19 cellular contexts compared by ENCODE assay signal in the genomic region with DNA sequence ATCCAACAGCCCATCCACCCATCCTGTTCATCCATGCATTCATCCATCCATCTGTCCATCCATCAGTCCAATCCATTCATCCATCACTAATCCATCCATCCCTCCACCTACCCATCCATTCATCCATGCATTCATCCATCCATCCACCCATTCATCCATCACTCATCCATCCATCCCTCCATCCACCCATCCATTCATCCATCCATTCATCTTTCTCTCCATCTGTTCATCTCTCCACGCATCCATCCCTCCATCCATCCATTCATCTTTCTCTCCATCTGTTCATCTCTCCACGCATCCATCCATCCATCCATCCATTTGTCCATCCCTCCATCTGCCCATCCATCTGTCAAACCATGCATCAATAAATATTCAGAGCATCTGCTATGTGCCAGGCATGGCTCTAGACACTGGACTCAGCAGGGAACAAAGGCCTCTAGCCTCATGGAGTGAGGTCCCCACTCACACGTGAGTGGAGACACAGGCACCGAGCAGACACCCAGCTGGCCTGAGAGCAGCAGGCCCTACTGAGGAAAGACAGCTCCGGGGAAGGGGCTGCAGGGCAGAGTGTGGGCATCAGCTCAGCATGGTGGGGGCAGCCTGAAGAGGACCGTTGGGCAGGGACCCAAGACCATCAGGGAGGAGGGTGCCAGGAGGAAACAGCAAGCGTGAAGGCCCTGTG. TPM values are rescaled to one million over a fixed set of nuclear protein-coding genes. Genes with fewer than 3 reads are reported as not detected.
"Had no signal": no experiment of that assay in that cellular context is flagged by ENCODE, and none has a peak within 500 bp of the region (broad histone marks: within the 10 kb centered on the region; RNA-seq: fewer than 3 reads in every experiment).

No MANE protein-coding gene starts in this region.

- H3K9me3 ChIP-seq: SJSA1, tibial nerve had no signal

- H3K36me3 Mint-ChIP-seq: activated CD4-positive, alpha-beta memory T cell treated with anti-CD3 and anti-CD28 coated beads for 36 hours; activated naive CD8-positive, alpha-beta T cell treated with anti-CD3 and anti-CD28 coated beads, Interleukin-2, amount 10 ng/mL, durations not matched to agents 7 days and 5 days; brain; naive B cell; stimulated activated naive B cell treated with anti-CD40 and anti-IgM and Interleukin-4, amounts not matched to agents 10 μg/mL and 1 μg/mL and 100 μg/mL, for 72 hours had no signal

- H3K27ac Mint-ChIP-seq: activated CD4-positive, alpha-beta memory T cell treated with anti-CD3 and anti-CD28 coated beads for 36 hours; activated naive CD8-positive, alpha-beta T cell treated with anti-CD3 and anti-CD28 coated beads, Interleukin-2, amount 10 ng/mL, durations not matched to agents 7 days and 5 days; dendritic cell treated with granulocyte-macrophage colony-stimulating factor and Interleukin-4, amounts not matched to agents 40 ng/mL and 50 ng/mL, for 4 days; stimulated activated naive B cell treated with anti-CD40 and anti-IgM and Interleukin-4, amounts not matched to agents 10 μg/mL and 1 μg/mL and 100 μg/mL, for 72 hours had no signal

- H3K4me3 ChIP-seq: SJSA1, skin epidermis, tibial nerve had no signal

- H3K27ac ChIP-seq: foreskin keratinocyte, SJSA1, skin epidermis, tibial nerve had no signal

- H3K27me3 ChIP-seq: foreskin keratinocyte, SJSA1, tibial nerve had no signal

- DNase-seq: activated CD4-positive, alpha-beta memory T cell treated with anti-CD3 and anti-CD28 coated beads for 36 hours; activated naive CD8-positive, alpha-beta T cell treated with anti-CD3 and anti-CD28 coated beads, Interleukin-2, amount 10 ng/mL, durations not matched to agents 7 days and 5 days; activated T-cell treated with anti-CD3 and anti-CD28 coated beads, Interleukin-2, amount 50 U/mL, for 4 hours; effector memory CD4-positive, alpha-beta T cell; foreskin keratinocyte; left colon; naive B cell; stimulated activated CD4-positive, alpha-beta T cell treated with anti-CD3 and anti-CD28 coated beads, Interleukin-15, amount 100 ng/mL, for 24 hours; stimulated activated CD4-positive, alpha-beta T cell treated with anti-CD3 and anti-CD28 coated beads, Interleukin-4, amount 100 ng/mL, for 1 hour; stimulated activated naive B cell treated with anti-CD40 and anti-IgM and Interleukin-4, amounts not matched to agents 10 μg/mL and 1 μg/mL and 100 μg/mL, for 72 hours; substantia nigra had no signal

- H3K4me3 Mint-ChIP-seq: activated CD4-positive, alpha-beta memory T cell treated with anti-CD3 and anti-CD28 coated beads for 36 hours; activated naive CD8-positive, alpha-beta T cell treated with anti-CD3 and anti-CD28 coated beads, Interleukin-2, amount 10 ng/mL, durations not matched to agents 7 days and 5 days; activated T-cell treated with anti-CD3 and anti-CD28 coated beads, Interleukin-2, amount 50 U/mL, for 4 hours; brain; dendritic cell treated with granulocyte-macrophage colony-stimulating factor and Interleukin-4, amounts not matched to agents 40 ng/mL and 50 ng/mL, for 4 days; stimulated activated naive B cell treated with anti-CD40 and anti-IgM and Interleukin-4, amounts not matched to agents 10 μg/mL and 1 μg/mL and 100 μg/mL, for 72 hours had no signal

- H3K4me1 ChIP-seq: foreskin keratinocyte, SJSA1, tibial nerve had no signal

- H3K36me3 ChIP-seq: SJSA1, tibial nerve had no signal

- ATAC-seq: activated T-cell treated with anti-CD3 and anti-CD28 coated beads, Interleukin-2, amount 50 U/mL, for 4 hours; foreskin keratinocyte; left colon; stimulated activated naive B cell treated with anti-CD40 and anti-IgM and Interleukin-4, amounts not matched to agents 10 μg/mL and 1 μg/mL and 100 μg/mL, for 72 hours had no signal

- H3K27me3 Mint-ChIP-seq: activated CD4-positive, alpha-beta memory T cell treated with anti-CD3 and anti-CD28 coated beads for 36 hours; dendritic cell treated with granulocyte-macrophage colony-stimulating factor and Interleukin-4, amounts not matched to agents 40 ng/mL and 50 ng/mL, for 4 days had no signal

- H3K4me1 Mint-ChIP-seq: activated naive CD8-positive, alpha-beta T cell treated with anti-CD3 and anti-CD28 coated beads, Interleukin-2, amount 10 ng/mL, durations not matched to agents 7 days and 5 days; naive B cell; stimulated activated naive B cell treated with anti-CD40 and anti-IgM and Interleukin-4, amounts not matched to agents 10 μg/mL and 1 μg/mL and 100 μg/mL, for 72 hours had no signal

- H3K9me3 Mint-ChIP-seq: activated CD4-positive, alpha-beta memory T cell treated with anti-CD3 and anti-CD28 coated beads for 36 hours; activated naive CD8-positive, alpha-beta T cell treated with anti-CD3 and anti-CD28 coated beads, Interleukin-2, amount 10 ng/mL, durations not matched to agents 7 days and 5 days; activated T-cell treated with anti-CD3 and anti-CD28 coated beads, Interleukin-2, amount 50 U/mL, for 4 hours; dendritic cell treated with granulocyte-macrophage colony-stimulating factor and Interleukin-4, amounts not matched to agents 40 ng/mL and 50 ng/mL, for 4 days had no signal

RNA-seq across cellular contexts. Expression of a gene that starts 9.6 kb away (rescaled TPM):
- total RNA-seq: activated CD4-positive, alpha-beta memory T cell treated with anti-CD3 and anti-CD28 coated beads for 36 hours; activated naive CD8-positive, alpha-beta T cell treated with anti-CD3 and anti-CD28 coated beads, Interleukin-2, amount 10 ng/mL, durations not matched to agents 7 days and 5 days; activated T-cell treated with anti-CD3 and anti-CD28 coated beads, Interleukin-2, amount 50 U/mL, for 4 hours; foreskin keratinocyte; left colon; lung microvascular endothelial cell; mononuclear cell; SJSA1; T-helper 2 cell treated with Interferon-gamma antibody and Interleukin-4, amounts not matched to agents 100 ng/mL and 5 ng/mL, for 36 hours; tibial nerve had no signal
- polyA plus RNA-seq: foreskin keratinocyte had no signal

RNA-seq across cellular contexts. Expression of a gene that starts 20.9 kb away (rescaled TPM):
- total RNA-seq: activated CD4-positive, alpha-beta memory T cell treated with anti-CD3 and anti-CD28 coated beads for 36 hours; activated naive CD8-positive, alpha-beta T cell treated with anti-CD3 and anti-CD28 coated beads, Interleukin-2, amount 10 ng/mL, durations not matched to agents 7 days and 5 days; activated T-cell treated with anti-CD3 and anti-CD28 coated beads, Interleukin-2, amount 50 U/mL, for 4 hours; foreskin keratinocyte; left colon; lung microvascular endothelial cell; mononuclear cell; SJSA1; T-helper 2 cell treated with Interferon-gamma antibody and Interleukin-4, amounts not matched to agents 100 ng/mL and 5 ng/mL, for 36 hours; tibial nerve had no signal
- polyA plus RNA-seq: foreskin keratinocyte had no signal

RNA-seq across cellular contexts. Expression of a gene that starts 28.2 kb away (rescaled TPM):
- total RNA-seq: activated CD4-positive, alpha-beta memory T cell treated with anti-CD3 and anti-CD28 coated beads for 36 hours; activated naive CD8-positive, alpha-beta T cell treated with anti-CD3 and anti-CD28 coated beads, Interleukin-2, amount 10 ng/mL, durations not matched to agents 7 days and 5 days; activated T-cell treated with anti-CD3 and anti-CD28 coated beads, Interleukin-2, amount 50 U/mL, for 4 hours; foreskin keratinocyte; left colon; lung microvascular endothelial cell; mononuclear cell; SJSA1; T-helper 2 cell treated with Interferon-gamma antibody and Interleukin-4, amounts not matched to agents 100 ng/mL and 5 ng/mL, for 36 hours; tibial nerve had no signal
- polyA plus RNA-seq: foreskin keratinocyte had no signal

RNA-seq across cellular contexts. Expression of a gene that starts 43.2 kb away (rescaled TPM):
- total RNA-seq: activated CD4-positive, alpha-beta memory T cell treated with anti-CD3 and anti-CD28 coated beads for 36 hours; activated naive CD8-positive, alpha-beta T cell treated with anti-CD3 and anti-CD28 coated beads, Interleukin-2, amount 10 ng/mL, durations not matched to agents 7 days and 5 days; activated T-cell treated with anti-CD3 and anti-CD28 coated beads, Interleukin-2, amount 50 U/mL, for 4 hours; foreskin keratinocyte; left colon; lung microvascular endothelial cell; mononuclear cell; SJSA1; T-helper 2 cell treated with Interferon-gamma antibody and Interleukin-4, amounts not matched to agents 100 ng/mL and 5 ng/mL, for 36 hours; tibial nerve had no signal
- polyA plus RNA-seq: foreskin keratinocyte had no signal

RNA-seq across cellular contexts. Expression of a gene that starts 50.0 kb away (rescaled TPM):
- total RNA-seq: activated CD4-positive, alpha-beta memory T cell treated with anti-CD3 and anti-CD28 coated beads for 36 hours; activated naive CD8-positive, alpha-beta T cell treated with anti-CD3 and anti-CD28 coated beads, Interleukin-2, amount 10 ng/mL, durations not matched to agents 7 days and 5 days; activated T-cell treated with anti-CD3 and anti-CD28 coated beads, Interleukin-2, amount 50 U/mL, for 4 hours; foreskin keratinocyte; left colon; lung microvascular endothelial cell; mononuclear cell; SJSA1; T-helper 2 cell treated with Interferon-gamma antibody and Interleukin-4, amounts not matched to agents 100 ng/mL and 5 ng/mL, for 36 hours; tibial nerve had no signal
- polyA plus RNA-seq: foreskin keratinocyte had no signal
